In genomic region chr16:71817690-71818089, GRCh38 we compare ENCODE assay signal across 11 cellular contexts. TPM values are rescaled to one million over a fixed set of nuclear protein-coding genes. Genes with fewer than 3 reads are reported as not detected.
A peak's percentile ranks its signal among the peaks of the same experiment; 100 is the strongest.
DNase-seq lines count a peak whose midpoint lies in the region; ATAC-seq, FAIRE-seq and TF ChIP-seq lines count a peak whose summit lies in the region.
"Had no signal": no experiment of that assay in that cellular context is flagged by ENCODE, and none has a peak within 500 bp of the region (broad histone marks: within the 10 kb centered on the region; RNA-seq: fewer than 3 reads in every experiment).

No MANE protein-coding gene starts in this region.

- H2AFZ ChIP-seq in astrocyte (ENCODE audit: low read depth, low read length) (peak overlapping the region; percentile 37), osteoblast (ENCODE audit: low read length) (peak overlapping the region; percentile 61)
- H2AFZ ChIP-seq: parathyroid adenoma had no signal

- H3K27ac ChIP-seq in BLaER1 (peak overlapping the region; percentile 69), astrocyte (ENCODE audit: low read depth, low read length) (no peak overlapping the region), osteoblast (ENCODE audit: low read depth, low read length) (peak overlapping the region; percentile 78), small intestine (ENCODE audit: low read depth in 1 of 2, low read length in 1 of 2) (peak overlapping the region in 1 of 2 donors; percentile 77)
- H3K27ac ChIP-seq: parathyroid adenoma had no signal

- DNase-seq in astrocyte (ENCODE audit: low read depth) = no peak
- DNase-seq in osteoblast (ENCODE audit: insufficient read length, low spot score, missing footprints) = no peak
- no peak for DNase-seq in small intestine
- DNase-seq in NCI-H2107 treated with DMSO at 0.1 percent for 48 hours (lab: John Stamatoyannopoulos, UW; ENCODE audit: unreplicated experiment) = no peak
- no peak for DNase-seq in stimulated activated CD4-positive, alpha-beta T cell treated with anti-CD3 and anti-CD28 coated beads, Interleukin-2, amount 100 ng/mL, for 48 hours
- DNase-seq in midbrain (lab: John Stamatoyannopoulos, UW) = no peak
- DNase-seq: immature natural killer cell, OCI-M1 had no signal

- peaks cover 5% of the 10 kb centered on the region for H3K4me1 Mint-ChIP-seq in astrocyte (ENCODE audit: low read depth, unreplicated experiment)
- H3K4me1 Mint-ChIP-seq: immature natural killer cell had no signal

- TF ChIP-seq CTCF in astrocyte (IDR thresholded peaks at IDR 0.05; ENCODE audit: insufficient read depth, low read depth, low read length) (no peak), osteoblast (IDR thresholded peaks at IDR 0.05; ENCODE audit: extremely low read depth, low read depth, low read length) (no peak)

- H3K4me3 ChIP-seq in BLaER1 = peak overlapping the region; percentile 53; the same call in 1 of the 2 replicates
- H3K4me3 ChIP-seq in astrocyte (ENCODE audit: insufficient read depth, low read depth, low read length) = no peak overlapping the region
- peak overlapping the region; percentile 55 for H3K4me3 ChIP-seq in osteoblast (ENCODE audit: insufficient read depth, low read length)
- H3K4me3 ChIP-seq in small intestine (ENCODE audit: low read depth in 1 of 2, low read length in 2 of 2) = no peak overlapping the region

- H3K4me2 ChIP-seq in BLaER1 = peak overlapping the region; percentile 79
- peak overlapping the region; percentile 44 for H3K4me2 ChIP-seq in astrocyte (ENCODE audit: low read length)
- peak overlapping the region; percentile 69 for H3K4me2 ChIP-seq in osteoblast (ENCODE audit: insufficient read depth, low read length)

- H4K20me1 ChIP-seq in BLaER1 (no peaks in the 10 kb centered on the region), astrocyte (ENCODE audit: insufficient read depth, low read length) (no peaks in the 10 kb centered on the region), osteoblast (ENCODE audit: insufficient read depth, low read length) (no peaks in the 10 kb centered on the region)

- 67 to 83% (median 74%) methylated on average over 2 of the region's 2 CpGs for WGBS in small intestine, 3 donors

- H3K9me3 Mint-ChIP-seq in astrocyte (ENCODE audit: unreplicated experiment) = no peaks in the 10 kb centered on the region
- H3K9me3 Mint-ChIP-seq: immature natural killer cell had no signal

- no peaks in the 10 kb centered on the region for H3K9me3 ChIP-seq in BLaER1
- no peaks in the 10 kb centered on the region for H3K9me3 ChIP-seq in astrocyte (ENCODE audit: insufficient read depth, low read depth, low read length)
- H3K9me3 ChIP-seq in osteoblast (ENCODE audit: low read depth, low read length) = no peaks in the 10 kb centered on the region
- no peaks in the 10 kb centered on the region for H3K9me3 ChIP-seq in small intestine (ENCODE audit: control insufficient read depth, low read depth)

- H3K36me3 ChIP-seq in BLaER1 (no peaks in the 10 kb centered on the region), astrocyte (ENCODE audit: insufficient read depth, low read length) (no peaks in the 10 kb centered on the region), osteoblast (ENCODE audit: insufficient read depth, low read length) (no peaks in the 10 kb centered on the region), small intestine (ENCODE audit: control insufficient read depth in 2 of 2, insufficient read depth in 2 of 2, low read length in 2 of 2) (no peaks in the 10 kb centered on the region)

- H3K27me3 ChIP-seq in BLaER1 (no peaks in the 10 kb centered on the region), astrocyte (ENCODE audit: insufficient read depth, low read length) (no peaks in the 10 kb centered on the region), osteoblast (ENCODE audit: insufficient read depth, low read length) (no peaks in the 10 kb centered on the region), small intestine (ENCODE audit: control insufficient read depth in 2 of 2, insufficient read depth in 2 of 2, low read length in 2 of 2) (no peaks in the 10 kb centered on the region)

- peaks cover 35% of the 10 kb centered on the region for H3K4me1 ChIP-seq in BLaER1
- no peaks in the 10 kb centered on the region for H3K4me1 ChIP-seq in astrocyte (ENCODE audit: insufficient read depth, low read length)
- peaks cover 20% of the 10 kb centered on the region for H3K4me1 ChIP-seq in osteoblast (ENCODE audit: insufficient read depth, low read length)
- H3K4me1 ChIP-seq in small intestine (ENCODE audit: control insufficient read depth in 2 of 2, insufficient read depth in 1 of 2, low read depth in 1 of 2, low read length in 1 of 2) = no peaks in the 10 kb centered on the region
- H3K4me1 ChIP-seq: parathyroid adenoma had no signal

- no peaks in the 10 kb centered on the region for H3K79me2 ChIP-seq in astrocyte (ENCODE audit: insufficient read depth, low read length)
- H3K79me2 ChIP-seq in osteoblast (ENCODE audit: insufficient read depth, low read length) = no peaks in the 10 kb centered on the region
- H3K79me2 ChIP-seq: parathyroid adenoma had no signal

- H3K27me3 Mint-ChIP-seq in astrocyte (ENCODE audit: low read depth, unreplicated experiment) = no peaks in the 10 kb centered on the region

- peak; percentile 2 for ATAC-seq in GM21576 (IDR thresholded peaks at IDR 0.05; ENCODE audit: unreplicated experiment)

- H3K4me3 Mint-ChIP-seq in astrocyte (ENCODE audit: unreplicated experiment) = no peak overlapping the region
- H3K4me3 Mint-ChIP-seq: immature natural killer cell had no signal

- FAIRE-seq in astrocyte (lab: Jason Lieb, UNC) (no peak), small intestine (lab: Jason Lieb, UNC) (no peak)

- H3K36me3 Mint-ChIP-seq in astrocyte (ENCODE audit: low read depth, unreplicated experiment) = no peaks in the 10 kb centered on the region

- H3K9ac ChIP-seq in BLaER1 (peak overlapping the region; percentile 32; the same call in 1 of the 2 replicates), astrocyte (ENCODE audit: low read length) (no peak overlapping the region)
- H3K9ac ChIP-seq: parathyroid adenoma had no signal

- no peak overlapping the region for H3K27ac Mint-ChIP-seq in astrocyte (ENCODE audit: unreplicated experiment)
- H3K27ac Mint-ChIP-seq: immature natural killer cell had no signal

RNA-seq across cellular contexts. Expression of gene AP1G1, which starts 9.1 kb away (rescaled TPM):
- total RNA-seq in astrocyte (106 and 121 TPM in 2 replicates), osteoblast (82.5 and 104 TPM in 2 replicates)
- 10 to 100 TPM; 17.6 to 23.0 (median 21.4) TPM for polyA plus RNA-seq in small intestine

RNA-seq across cellular contexts. Expression of gene ATXN1L, which starts 28.1 kb away (rescaled TPM):
- total RNA-seq in astrocyte = 31.9 and 32.7 TPM in 2 replicates
- total RNA-seq in osteoblast = 13.6 and 15.9 TPM in 2 replicates
- 10 to 100 TPM in 1 of 3 donors, 1 to 10 TPM in 2; 4.3 to 10.8 (median 4.5) TPM for polyA plus RNA-seq in small intestine

Comparison
In these comparisons a context has a peak if more than half of its experiments do, and no peak if none do; other contexts are left out.
1. H3K4me3 ChIP-seq: peak in BLaER1 (single experiment) and osteoblast (single experiment); none in astrocyte (single experiment) and small intestine (0 of 2).
2. Peak in every context shown above with its lines, with median percentiles within 50 percentile points of each other: H3K4me2 ChIP-seq.